In genomic region chr19:4830768-4831265, GRCh38 we compare ENCODE assay signal across 8 cellular contexts. TPM values are rescaled to one million over a fixed set of nuclear protein-coding genes. Genes with fewer than 3 reads are reported as not detected.
DNase-seq lines count a peak whose midpoint lies in the region; ATAC-seq and TF ChIP-seq lines count a peak whose summit lies in the region.

No MANE protein-coding gene starts in this region.

- H3K27me3 Mint-ChIP-seq in activated T-cell treated with anti-CD3 and anti-CD28 coated beads, Interleukin-2, amount 50 U/mL, for 4 hours (ENCODE audit: low read depth) = no peaks in the 10 kb centered on the region
- peaks cover 15% of the 10 kb centered on the region for H3K27me3 Mint-ChIP-seq in brain

- intact Hi-C loops in lower lobe of right lung (cut with DNase I) = no loop called here
- intact Hi-C loops in upper lobe of right lung (cut with DNase I) = no loop called here

- H3K4me1 Mint-ChIP-seq in activated T-cell treated with anti-CD3 and anti-CD28 coated beads, Interleukin-2, amount 50 U/mL, for 4 hours (ENCODE audit: low read depth) = peaks cover 24% of the 10 kb centered on the region
- peaks cover 16% of the 10 kb centered on the region for H3K4me1 Mint-ChIP-seq in brain

- H3K4me3 Mint-ChIP-seq in activated T-cell treated with anti-CD3 and anti-CD28 coated beads, Interleukin-2, amount 50 U/mL, for 4 hours = peak overlapping the region; percentile 93
- H3K4me3 Mint-ChIP-seq in brain = peak overlapping the region; percentile 66 to 87 (median 77)

- H3K36me3 Mint-ChIP-seq in activated T-cell treated with anti-CD3 and anti-CD28 coated beads, Interleukin-2, amount 50 U/mL, for 4 hours (ENCODE audit: insufficient read depth) = peaks cover 4% of the 10 kb centered on the region
- no peaks in the 10 kb centered on the region for H3K36me3 Mint-ChIP-seq in brain

- peak overlapping the region; percentile 94 for H3K27ac ChIP-seq in lower lobe of right lung
- peak overlapping the region; percentile 94 for H3K27ac ChIP-seq in upper lobe of right lung

- peaks cover 2% of the 10 kb centered on the region for H3K36me3 ChIP-seq in lower lobe of right lung
- no peaks in the 10 kb centered on the region for H3K36me3 ChIP-seq in upper lobe of right lung

- in situ Hi-C loops in GM13977 (cut with MboI; ENCODE audit: low pct_unique_long_range_greater_than_20kb, low sequenced_read_pairs, unreplicated experiment) = no loop called here

- TF ChIP-seq CTCF in brain (conservative IDR thresholded peaks at IDR 0.05) (no peak), lower lobe of right lung (IDR thresholded peaks at IDR 0.05) (no peak), upper lobe of right lung (IDR thresholded peaks at IDR 0.05) (no peak), GM13977 (IDR thresholded peaks at IDR 0.05; ENCODE audit: extremely low read depth, insufficient read depth, missing control alignments) (no peak)

- H3K27ac Mint-ChIP-seq in brain = peak overlapping the region in 3 of 5 experiments; percentile 28 to 81 (median 62)

- no peak for ATAC-seq in activated T-cell treated with anti-CD3 and anti-CD28 coated beads, Interleukin-2, amount 50 U/mL, for 4 hours
- ATAC-seq in lower lobe of right lung = peak; percentile 18 to 23
- peak; percentile 13 for ATAC-seq in upper lobe of right lung

- H3K9me3 ChIP-seq in lower lobe of right lung = no peaks in the 10 kb centered on the region
- no peaks in the 10 kb centered on the region for H3K9me3 ChIP-seq in upper lobe of right lung

- no peaks in the 10 kb centered on the region for H3K27me3 ChIP-seq in lower lobe of right lung (ENCODE audit: low read depth)
- no peaks in the 10 kb centered on the region for H3K27me3 ChIP-seq in upper lobe of right lung

- DNase-seq in activated T-cell treated with anti-CD3 and anti-CD28 coated beads, Interleukin-2, amount 50 U/mL, for 4 hours = no peak
- DNase-seq in activated T-cell treated with anti-CD3 and anti-CD28 coated beads, Interleukin-2, amount 50 U/mL, for 1 hour = no peak
- DNase-seq in lower lobe of right lung (no peak), upper lobe of right lung (no peak), foreskin melanocyte (no peak), GM13977 (ENCODE audit: low spot score) (no peak), Ammon's horn (ENCODE audit: low spot score) (no peak)

- peak overlapping the region; percentile 98 for H3K4me3 ChIP-seq in lower lobe of right lung
- peak overlapping the region; percentile 92 for H3K4me3 ChIP-seq in upper lobe of right lung

- H3K9me3 Mint-ChIP-seq in activated T-cell treated with anti-CD3 and anti-CD28 coated beads, Interleukin-2, amount 50 U/mL, for 4 hours = no peaks in the 10 kb centered on the region
- H3K9me3 Mint-ChIP-seq in brain = peaks cover 0 to 8% (median 2%) of the 10 kb centered on the region in 5 experiments

- H3K4me1 ChIP-seq in lower lobe of right lung = peaks cover 28% of the 10 kb centered on the region
- H3K4me1 ChIP-seq in upper lobe of right lung = peaks cover 15% of the 10 kb centered on the region

RNA-seq across cellular contexts. Expression of gene TICAM1, which starts 0.7 kb away (rescaled TPM):
- total RNA-seq in activated T-cell treated with anti-CD3 and anti-CD28 coated beads, Interleukin-2, amount 50 U/mL, for 4 hours = 10 to 100 TPM; 31.4 to 41.2 (median 34.3) TPM
- 4.9 TPM for polyA plus RNA-seq in brain (ENCODE audit: insufficient read depth, low read depth, low replicate concordance)
- total RNA-seq in lower lobe of right lung (14.6 TPM), upper lobe of right lung (16.6 TPM)

RNA-seq across cellular contexts. Expression of gene PLIN3, which starts 36.6 kb away (rescaled TPM):
- total RNA-seq in activated T-cell treated with anti-CD3 and anti-CD28 coated beads, Interleukin-2, amount 50 U/mL, for 4 hours = 10 to 100 TPM; 15.8 to 20.6 (median 19.8) TPM
- polyA plus RNA-seq in brain (ENCODE audit: insufficient read depth, low read depth, low replicate concordance) = 35.0 TPM
- 44.5 TPM for total RNA-seq in lower lobe of right lung
- total RNA-seq in upper lobe of right lung = 31.9 TPM

RNA-seq across cellular contexts. Expression of gene FEM1A, which starts 39.3 kb away (rescaled TPM):
- 10 to 100 TPM; 31.8 to 35.8 (median 34.7) TPM for total RNA-seq in activated T-cell treated with anti-CD3 and anti-CD28 coated beads, Interleukin-2, amount 50 U/mL, for 4 hours
- polyA plus RNA-seq in brain (ENCODE audit: insufficient read depth, low read depth, low replicate concordance) = 12.8 TPM
- total RNA-seq in lower lobe of right lung (13.3 TPM), upper lobe of right lung (12.4 TPM)

Comparison
In these comparisons a context has a peak if more than half of its experiments do, and no peak if none do; other contexts are left out.
1. ATAC-seq: peak in lower lobe of right lung (2 of 2) and upper lobe of right lung (single experiment); none in activated T-cell treated with anti-CD3 and anti-CD28 coated beads, Interleukin-2, amount 50 U/mL, for 4 hours (0 of 2).